ENCODE assay signal across 8 cellular contexts in the genomic region with DNA sequence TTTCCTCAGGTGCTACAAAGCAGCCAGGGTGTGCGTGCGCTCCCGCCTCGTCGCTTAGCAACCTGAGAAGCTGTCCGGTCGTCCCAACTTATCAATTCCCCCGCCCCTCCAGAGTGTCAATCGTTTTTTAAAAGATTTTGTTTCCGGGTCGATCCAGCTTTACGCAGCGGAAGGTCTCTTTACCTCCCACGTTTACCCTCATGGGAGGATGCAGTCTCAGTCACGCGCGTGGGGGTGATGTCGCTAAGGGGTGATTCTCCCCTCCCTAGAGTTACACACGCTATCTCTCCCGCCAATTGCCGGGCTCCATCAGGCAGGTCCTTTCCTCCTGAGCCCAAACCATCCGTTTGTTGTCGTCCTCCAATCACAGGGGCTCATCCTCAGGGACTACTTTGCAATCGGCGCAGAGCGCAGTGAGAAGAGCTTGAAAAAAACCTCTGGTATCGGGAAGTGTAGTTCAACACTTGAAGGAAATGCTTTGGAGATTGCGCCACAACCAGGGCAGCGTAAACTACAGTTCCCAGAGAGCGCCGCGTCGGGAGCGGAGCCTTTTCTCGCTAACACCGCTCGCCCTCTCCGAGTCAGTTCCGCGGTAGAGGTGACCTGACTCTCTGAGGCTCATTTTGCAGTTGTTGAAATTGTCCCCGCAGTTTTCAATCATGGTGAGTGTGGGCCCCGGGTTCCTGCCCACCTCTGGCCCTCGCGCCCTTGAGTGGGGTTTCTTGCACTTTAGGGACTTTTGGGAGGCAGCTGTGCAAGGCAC.
DNase-seq lines count a peak whose midpoint lies in the region; ATAC-seq and TF ChIP-seq lines count a peak whose summit lies in the region.

Gene MDH1, plus strand, starts transcription at position 579 of the 763 bp plus-strand sequence. Its CDS starts 81 bp downstream, at position 660.
A gene with protein sequence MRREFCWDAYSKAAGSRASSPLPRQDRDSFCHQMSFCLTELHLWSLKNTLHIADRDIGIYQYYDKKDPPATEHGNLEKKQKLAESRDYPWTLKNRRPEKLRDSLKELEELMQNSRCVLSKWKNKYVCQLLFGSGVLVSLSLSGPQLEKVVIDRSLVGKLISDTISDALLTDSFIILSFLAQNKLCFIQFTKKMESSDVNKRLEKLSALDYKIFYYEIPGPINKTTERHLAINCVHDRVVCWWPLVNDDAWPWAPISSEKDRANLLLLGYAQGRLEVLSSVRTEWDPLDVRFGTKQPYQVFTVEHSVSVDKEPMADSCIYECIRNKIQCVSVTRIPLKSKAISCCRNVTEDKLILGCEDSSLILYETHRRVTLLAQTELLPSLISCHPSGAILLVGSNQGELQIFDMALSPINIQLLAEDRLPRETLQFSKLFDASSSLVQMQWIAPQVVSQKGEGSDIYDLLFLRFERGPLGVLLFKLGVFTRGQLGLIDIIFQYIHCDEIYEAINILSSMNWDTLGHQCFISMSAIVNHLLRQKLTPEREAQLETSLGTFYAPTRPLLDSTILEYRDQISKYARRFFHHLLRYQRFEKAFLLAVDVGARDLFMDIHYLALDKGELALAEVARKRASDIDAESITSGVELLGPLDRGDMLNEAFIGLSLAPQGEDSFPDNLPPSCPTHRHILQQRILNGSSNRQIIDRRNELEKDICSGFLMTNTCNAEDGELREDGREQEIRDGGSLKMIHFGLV (minus strand): TSS at position 93 of the 763 bp plus-strand sequence. CDS start 206 bp downstream, outside the sequence.

- no peak for TF ChIP-seq CTCF in C4-2B (conservative IDR thresholded peaks at IDR 0.05)

- peak; percentile 82 for ATAC-seq in GM19372 (IDR thresholded peaks at IDR 0.05; ENCODE audit: low read depth, unreplicated experiment)
- ATAC-seq in HG03521 (IDR thresholded peaks at IDR 0.05; ENCODE audit: unreplicated experiment), result peak; percentile 82

- peak; percentile 97 for DNase-seq in NCI-H69 (lab: John Stamatoyannopoulos, UW)
- DNase-seq in activated CD4-positive, alpha-beta T cell treated with anti-CD3 and anti-CD28 coated beads, Interleukin-2, amount 50 U/mL, for 1 hour, result peak; percentile 90
- DNase-seq in dedifferentiated amniotic fluid mesenchymal stem cell (ENCODE audit: extremely low spot score), result peak; percentile 100
- peak; percentile 99 for DNase-seq in left kidney (ENCODE audit: low read depth, low spot score)
- DNase-seq in stimulated activated CD4-positive, alpha-beta T cell treated with anti-CD3 and anti-CD28 coated beads, Interleukin-1b, Interleukin-23, amount 100 ng/mL, for 48 hours, result peak; percentile 97

- H3K27ac ChIP-seq in C4-2B, result peak within 1 kb of the TSS; percentile 91

Comparison
In these comparisons a context has a peak if more than half of its experiments do, and no peak if none do; other contexts are left out.
1. Peak in every context shown above with its lines: DNase-seq, ATAC-seq and H3K27ac ChIP-seq.